In the genomic region with DNA sequence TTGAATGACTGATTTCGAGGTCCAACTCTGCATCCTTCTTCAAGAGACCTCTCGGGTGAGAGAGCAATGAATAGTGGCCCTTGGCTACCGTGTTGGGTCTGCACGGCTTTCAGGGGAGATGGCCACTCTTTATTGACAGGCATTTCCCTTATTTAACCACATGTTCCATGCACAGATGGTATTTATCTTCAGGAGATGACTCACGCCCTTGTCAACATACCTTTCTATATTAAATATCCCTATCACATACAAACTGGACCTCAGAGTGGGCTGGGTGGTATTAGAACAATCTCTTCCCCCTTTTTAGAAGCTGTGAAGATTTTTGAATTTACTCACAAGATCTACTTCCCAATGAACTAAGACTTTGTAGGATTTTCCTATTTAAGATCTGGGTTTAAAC, we compare ENCODE assay signal across 12 cellular contexts.
DNase-seq lines count a peak whose midpoint lies in the region; ATAC-seq, FAIRE-seq and TF ChIP-seq lines count a peak whose summit lies in the region.
"Had no signal": no experiment of that assay in that cellular context is flagged by ENCODE, and none has a peak within 500 bp of the region (broad histone marks: within the 10 kb centered on the region; RNA-seq: fewer than 3 reads in every experiment).

No MANE protein-coding gene starts in this region.

- H3K9me3 Mint-ChIP-seq in astrocyte (ENCODE audit: unreplicated experiment), result peaks cover 1% of the 10 kb centered on the region

- TF ChIP-seq POLR2A in NB4 (IDR thresholded peaks at IDR 0.05; ENCODE audit: extremely low read depth, insufficient read length) (no peak), esophagus squamous epithelium (IDR thresholded peaks at IDR 0.05) (no peak)

- no peaks in the 10 kb centered on the region for H3K27me3 Mint-ChIP-seq in astrocyte (ENCODE audit: low read depth, unreplicated experiment)

- FAIRE-seq in astrocyte (lab: Jason Lieb, UNC), result peak; percentile 81

- H3K4me1 ChIP-seq in astrocyte (ENCODE audit: insufficient read depth, low read length) (peaks cover 57% of the 10 kb centered on the region), mucosa of descending colon (ENCODE audit: low read depth) (peaks cover 7% of the 10 kb centered on the region), esophagus squamous epithelium (peaks cover 0 to 18% (median 8%) of the 10 kb centered on the region in 3 donors)
- H3K4me1 ChIP-seq: prostate gland had no signal

- H3K79me2 ChIP-seq in astrocyte (ENCODE audit: insufficient read depth, low read length), result no peaks in the 10 kb centered on the region

- H3K9me3 ChIP-seq in astrocyte (ENCODE audit: insufficient read depth, low read depth, low read length) (no peaks in the 10 kb centered on the region), mucosa of descending colon (no peaks in the 10 kb centered on the region), esophagus squamous epithelium (no peaks in the 10 kb centered on the region)
- H3K9me3 ChIP-seq: prostate gland, upper lobe of right lung had no signal

- peak overlapping the region; percentile 49 for H3K9ac ChIP-seq in astrocyte (ENCODE audit: low read length)
- H3K9ac ChIP-seq: BLaER1 treated with 17β-estradiol and CSF1 and Interleukin-3, amounts not matched to agents 10 nM and 100 nM had no signal

- H3K36me3 ChIP-seq in astrocyte (ENCODE audit: insufficient read depth, low read length) (no peaks in the 10 kb centered on the region), mucosa of descending colon (ENCODE audit: low read depth) (no peaks in the 10 kb centered on the region), esophagus squamous epithelium (no peaks in the 10 kb centered on the region)
- H3K36me3 ChIP-seq: BLaER1 treated with 17β-estradiol and CSF1 and Interleukin-3, amounts not matched to agents 10 nM and 100 nM; prostate gland; upper lobe of right lung had no signal

- TF ChIP-seq CTCF in NB4 (IDR thresholded peaks at IDR 0.05; ENCODE audit: low read depth, low read length) (no peak), astrocyte (IDR thresholded peaks at IDR 0.05; ENCODE audit: insufficient read depth, low read depth, low read length) (no peak), mucosa of descending colon (IDR thresholded peaks at IDR 0.05) (no peak), esophagus squamous epithelium (IDR thresholded peaks at IDR 0.05) (no peak)

- H3K27me3 ChIP-seq in astrocyte (ENCODE audit: insufficient read depth, low read length) (no peaks in the 10 kb centered on the region), esophagus squamous epithelium (peaks cover 0 to 77% (median 2%) of the 10 kb centered on the region in 4 donors)
- H3K27me3 ChIP-seq: BLaER1 treated with 17β-estradiol and CSF1 and Interleukin-3, amounts not matched to agents 10 nM and 100 nM; upper lobe of right lung had no signal

- H3K4me1 Mint-ChIP-seq in astrocyte (ENCODE audit: low read depth, unreplicated experiment), result peaks cover 64% of the 10 kb centered on the region

- ATAC-seq in mucosa of descending colon, result peak; percentile 68
- no peak for ATAC-seq in activated CD4-positive, CD25-positive, alpha-beta regulatory T cell treated with anti-CD3 and anti-CD28 coated beads, Interleukin-2, amount 50 U/mL, for 24 hours
- ATAC-seq: upper lobe of right lung had no signal

- intact Hi-C loops in mucosa of descending colon (cut with DNase I, micrococcal nuclease) (loop anchor here in 1 of 2 donors (10.0 kb wide), 1 partner anchor 106 kb away; a partner anchor contains a TSS), esophagus squamous epithelium (cut with DNase I) (no loop called here)

- H3K36me3 Mint-ChIP-seq in astrocyte (ENCODE audit: low read depth, unreplicated experiment), result no peaks in the 10 kb centered on the region
- H3K36me3 Mint-ChIP-seq: brain had no signal

- DNase-seq in DMS153 (lab: John Stamatoyannopoulos, UW) (peak; percentile 52), NB4 (ENCODE audit: low read depth) (peak; percentile 38), astrocyte (ENCODE audit: low read depth) (peak; percentile 91), mucosa of descending colon (no peak), GF-D8 (lab: John Stamatoyannopoulos, UW) (no peak), esophagus squamous epithelium (lab: John Stamatoyannopoulos, UW) (no peak), NCI-H2029 treated with DMSO at 0.1 percent for 48 hours (lab: John Stamatoyannopoulos, UW) (no peak)
- DNase-seq: upper lobe of right lung had no signal

- peak overlapping the region; percentile 67 for H3K27ac Mint-ChIP-seq in astrocyte (ENCODE audit: unreplicated experiment)
- H3K27ac Mint-ChIP-seq: brain had no signal

- H4K20me1 ChIP-seq in astrocyte (ENCODE audit: insufficient read depth, low read length), result no peaks in the 10 kb centered on the region
- H4K20me1 ChIP-seq: BLaER1 treated with 17β-estradiol and CSF1 and Interleukin-3, amounts not matched to agents 10 nM and 100 nM had no signal

- WGBS in esophagus squamous epithelium, 2 donors, result 72 to 84% methylated on average over 5 of the region's 5 CpGs

- H3K27ac ChIP-seq in astrocyte (ENCODE audit: low read depth, low read length), result peak overlapping the region; percentile 78
- no peak overlapping the region for H3K27ac ChIP-seq in esophagus squamous epithelium
- H3K27ac ChIP-seq: BLaER1 treated with 17β-estradiol and CSF1 and Interleukin-3, amounts not matched to agents 10 nM and 100 nM; upper lobe of right lung had no signal

- no peak overlapping the region for H3K4me3 Mint-ChIP-seq in astrocyte (ENCODE audit: unreplicated experiment)
- H3K4me3 Mint-ChIP-seq: brain had no signal

- peak overlapping the region; percentile 65 for H3K4me2 ChIP-seq in astrocyte (ENCODE audit: low read length)

- H3K4me3 ChIP-seq in NB4 (ENCODE audit: low read depth, low read length) (no peak overlapping the region), astrocyte (ENCODE audit: insufficient read depth, low read depth, low read length) (no peak overlapping the region), mucosa of descending colon (no peak overlapping the region), esophagus squamous epithelium (no peak overlapping the region)
- H3K4me3 ChIP-seq: BLaER1 treated with 17β-estradiol and CSF1 and Interleukin-3, amounts not matched to agents 10 nM and 100 nM; prostate gland; upper lobe of right lung had no signal

- no peak overlapping the region for H2AFZ ChIP-seq in astrocyte (ENCODE audit: low read depth, low read length)

Comparison
In these comparisons a context has a peak if more than half of its experiments do, and no peak if none do; other contexts are left out.
1. DNase-seq: peak in DMS153 (single experiment), NB4 (single experiment) and astrocyte (single experiment); none in mucosa of descending colon (0 of 3), GF-D8 (single experiment), esophagus squamous epithelium (single experiment) and NCI-H2029 treated with DMSO at 0.1 percent for 48 hours (single experiment).